In genomic region chr1:155137129-155137528, GRCh38 we compare ENCODE assay signal across 1 cellular context.
TF ChIP-seq lines count a peak whose summit lies in the region.

No MANE protein-coding gene starts in this region.

TF ChIP-seq in WTC11, 78 proteins besides CTCF, POLR2A, EP300 and RAD21 (continued from another document):
- TF ChIP-seq, protein P1, sequence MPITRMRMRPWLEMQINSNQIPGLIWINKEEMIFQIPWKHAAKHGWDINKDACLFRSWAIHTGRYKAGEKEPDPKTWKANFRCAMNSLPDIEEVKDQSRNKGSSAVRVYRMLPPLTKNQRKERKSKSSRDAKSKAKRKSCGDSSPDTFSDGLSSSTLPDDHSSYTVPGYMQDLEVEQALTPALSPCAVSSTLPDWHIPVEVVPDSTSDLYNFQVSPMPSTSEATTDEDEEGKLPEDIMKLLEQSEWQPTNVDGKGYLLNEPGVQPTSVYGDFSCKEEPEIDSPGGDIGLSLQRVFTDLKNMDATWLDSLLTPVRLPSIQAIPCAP (CRISPR knock-in tag; IDR thresholded peaks at IDR 0.05) = no peak
- no peak for TF ChIP-seq NFATC4 (CRISPR knock-in tag; IDR thresholded peaks at IDR 0.05)
- TF ChIP-seq ZNF263 (CRISPR knock-in tag; IDR thresholded peaks at IDR 0.05; ENCODE audit: low read depth) = no peak
- TF ChIP-seq OVOL2 (CRISPR knock-in tag; IDR thresholded peaks at IDR 0.05; ENCODE audit: borderline replicate concordance) = no peak
- no peak for TF ChIP-seq GTF2I (CRISPR knock-in tag; conservative IDR thresholded peaks at IDR 0.05)
- no peak for TF ChIP-seq STAT6 (CRISPR knock-in tag; conservative IDR thresholded peaks at IDR 0.05; ENCODE audit: low read depth)
- TF ChIP-seq E2F5 (CRISPR knock-in tag; IDR thresholded peaks at IDR 0.05) = no peak
